ENCODE assay signal across 22 cellular contexts in the genomic region with DNA sequence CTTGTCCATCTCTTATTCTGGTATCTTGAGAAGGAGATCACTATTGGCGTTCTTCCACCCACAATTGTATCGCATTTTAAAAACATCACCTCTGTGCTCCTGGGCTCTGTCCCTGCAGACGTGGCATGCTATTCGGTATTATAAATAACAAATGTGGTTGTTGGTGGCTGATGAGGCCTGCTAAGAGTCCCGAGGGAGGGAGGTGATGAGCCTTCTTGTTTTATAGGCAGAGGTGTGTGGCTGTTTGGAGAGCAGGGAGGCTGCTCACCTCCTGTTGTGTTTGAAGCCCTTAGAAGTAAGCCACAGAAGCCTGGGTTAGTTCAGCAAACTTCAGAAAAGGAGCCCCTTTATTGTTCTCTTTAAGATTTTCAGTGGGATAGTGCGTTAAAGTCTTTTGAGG. TPM values are rescaled to one million over a fixed set of nuclear protein-coding genes. Genes with fewer than 3 reads are reported as not detected.
"Had no signal": no experiment of that assay in that cellular context is flagged by ENCODE, and none has a peak within 500 bp of the region (broad histone marks: within the 10 kb centered on the region; RNA-seq: fewer than 3 reads in every experiment).

No MANE protein-coding gene starts in this region.

- ATAC-seq: activated CD8-positive, alpha-beta T cell treated with anti-CD3 and anti-CD28 coated beads, Interleukin-2, amount 10 ng/mL, durations not matched to agents 7 days and 5 days; stimulated activated naive CD8-positive, alpha-beta T cell treated with anti-CD3 and anti-CD28 coated beads, Interleukin-15, amount 100 ng/mL, for 72 hours; T-cell had no signal

- H3K36me3 ChIP-seq: ovary had no signal

- H3K27ac ChIP-seq: adrenal gland, brain microvascular endothelial cell, ovary had no signal

- H3K27me3 Mint-ChIP-seq: stimulated activated naive CD8-positive, alpha-beta T cell treated with anti-CD3 and anti-CD28 coated beads, Interleukin-15, amount 100 ng/mL, for 72 hours; T-cell had no signal

- H3K4me3 Mint-ChIP-seq: activated CD8-positive, alpha-beta T cell treated with anti-CD3 and anti-CD28 coated beads, Interleukin-2, amount 10 ng/mL, durations not matched to agents 7 days and 5 days; activated naive CD4-positive, alpha-beta T cell treated with anti-CD3 and anti-CD28 coated beads for 36 hours; activated T-helper 1 cell treated with anti-CD3 and anti-CD28 coated beads, Interleukin-12 subunit alpha, Interleukin-12 subunit beta, Interleukin-2, Interleukin-4 antibody, amounts not matched to agents 30 ng/mL and 10 ng/mL and 1 ng/mL, durations not matched to agents 14 hours and 24 hours and 36 hours; endodermal cell; neural crest cell; stimulated activated naive CD8-positive, alpha-beta T cell treated with anti-CD3 and anti-CD28 coated beads, Interleukin-15, amount 100 ng/mL, for 72 hours; T-cell had no signal

- H3K9me3 Mint-ChIP-seq: activated naive CD4-positive, alpha-beta T cell treated with anti-CD3 and anti-CD28 coated beads for 36 hours; activated T-helper 1 cell treated with anti-CD3 and anti-CD28 coated beads, Interleukin-12 subunit alpha, Interleukin-12 subunit beta, Interleukin-2, Interleukin-4 antibody, amounts not matched to agents 30 ng/mL and 10 ng/mL and 1 ng/mL, durations not matched to agents 14 hours and 24 hours and 36 hours; endodermal cell; neural crest cell; stimulated activated naive CD8-positive, alpha-beta T cell treated with anti-CD3 and anti-CD28 coated beads, Interleukin-15, amount 100 ng/mL, for 72 hours; T-cell had no signal

- DNase-seq: activated CD4-positive, alpha-beta T cell treated with anti-CD3 and anti-CD28 coated beads for 48 hours; activated CD8-positive, alpha-beta memory T cell treated with anti-CD3 and anti-CD28 coated beads, Interleukin-2, amount 50 U/mL, for 48 hours; activated CD8-positive, alpha-beta T cell treated with anti-CD3 and anti-CD28 coated beads, Interleukin-2, amount 10 ng/mL, durations not matched to agents 7 days and 5 days; activated naive CD4-positive, alpha-beta T cell treated with anti-CD3 and anti-CD28 coated beads for 36 hours; brain microvascular endothelial cell; cerebellar nuclear complex; dermis blood vessel endothelial cell; endodermal cell; erythroblast; hippocampal formation; mesendoderm; ovary; stimulated activated CD4-positive, alpha-beta T cell treated with anti-CD3 and anti-CD28 coated beads, Interleukin-4, amount 100 ng/mL, for 1 hour; stimulated activated CD8-positive, alpha-beta memory T cell treated with anti-CD3 and anti-CD28 coated beads, Interleukin-4, amount 100 ng/mL, for 48 hours; stimulated activated naive CD8-positive, alpha-beta T cell treated with anti-CD3 and anti-CD28 coated beads, Interleukin-15, amount 100 ng/mL, for 72 hours; T-cell had no signal

- H3K9me3 ChIP-seq: adrenal gland, ovary had no signal

- H3K27me3 ChIP-seq: adrenal gland, brain microvascular endothelial cell, ovary had no signal

- H3K4me3 ChIP-seq: adrenal gland, ovary had no signal

- H3K27ac Mint-ChIP-seq: activated CD8-positive, alpha-beta T cell treated with anti-CD3 and anti-CD28 coated beads, Interleukin-2, amount 10 ng/mL, durations not matched to agents 7 days and 5 days; activated naive CD4-positive, alpha-beta T cell treated with anti-CD3 and anti-CD28 coated beads for 36 hours; T-cell had no signal

RNA-seq across cellular contexts. Expression of gene GHRH, which starts 43.5 kb away (rescaled TPM):
- total RNA-seq: activated CD8-positive, alpha-beta T cell treated with anti-CD3 and anti-CD28 coated beads, Interleukin-2, amount 10 ng/mL, durations not matched to agents 7 days and 5 days; activated naive CD4-positive, alpha-beta T cell treated with anti-CD3 and anti-CD28 coated beads for 36 hours; activated T-helper 1 cell treated with anti-CD3 and anti-CD28 coated beads, Interleukin-12 subunit alpha, Interleukin-12 subunit beta, Interleukin-2, Interleukin-4 antibody, amounts not matched to agents 30 ng/mL and 10 ng/mL and 1 ng/mL, durations not matched to agents 14 hours and 24 hours and 36 hours; adrenal gland; dermis blood vessel endothelial cell; endodermal cell; kidney epithelial cell; liver; neural crest cell; ovary; renal cortical epithelial cell; T-cell had no signal
- polyA plus RNA-seq: liver, ovary had no signal
